In genomic region chr7:114922652-114923402, GRCh38 we compare ENCODE assay signal across 8 cellular contexts. TPM values are rescaled to one million over a fixed set of nuclear protein-coding genes. Genes with fewer than 3 reads are reported as not detected.
DNase-seq lines count a peak whose midpoint lies in the region; ATAC-seq and TF ChIP-seq lines count a peak whose summit lies in the region.

No MANE protein-coding gene starts in this region.

- no peak; the same call in 1 of the 2 replicates for TF ChIP-seq CTCF in 22Rv1 (IDR thresholded peaks at IDR 0.05)

- H3K4me1 ChIP-seq in rectal smooth muscle tissue (ENCODE audit: control insufficient read depth, insufficient read depth, low read length), result peaks cover 2% of the 10 kb centered on the region

- H3K27ac ChIP-seq in 22Rv1 (peak overlapping the region; percentile 78), rectal smooth muscle tissue (ENCODE audit: low read depth, low read length) (peak overlapping the region; percentile 79)

- intact Hi-C loops in cardiac septum (cut with DNase I), result loop anchor here (5.0 to 10.0 kb wide), 3 partner anchors 64 to 204 kb away; no protein-coding TSS in a partner anchor

- H3K9ac ChIP-seq in rectal smooth muscle tissue (ENCODE audit: low read length), result peak overlapping the region; percentile 25

- H3K4me3 ChIP-seq in rectal smooth muscle tissue (ENCODE audit: low read length), result peak overlapping the region; percentile 91

- H3K27me3 ChIP-seq in rectal smooth muscle tissue (ENCODE audit: control insufficient read depth, insufficient read depth, low read length), result no peaks in the 10 kb centered on the region

- ATAC-seq in GM18858 (IDR thresholded peaks at IDR 0.05; ENCODE audit: unreplicated experiment) (peak; percentile 16), HG03039 (IDR thresholded peaks at IDR 0.05; ENCODE audit: unreplicated experiment) (peak; percentile 29)

- H3K36me3 ChIP-seq in rectal smooth muscle tissue (ENCODE audit: control insufficient read depth, insufficient read depth, low read length), result no peaks in the 10 kb centered on the region

- DNase-seq in activated naive CD4-positive, alpha-beta T cell treated with Interleukin-2 at 50 U/mL for 16 hours, result peak; percentile 65
- DNase-seq in cardiac septum (ENCODE audit: low spot score) (peak; percentile 78), cerebellar cortex (ENCODE audit: low spot score) (no peak)

TF ChIP-seq in PFSK-1, 5 proteins besides CTCF, POLR2A, EP300 and RAD21:
- TF ChIP-seq TAF1 (IDR thresholded peaks at IDR 0.05; ENCODE audit: borderline replicate concordance, insufficient read depth, low read length), result 0 out of 2 replicates have a peak, but pooled peaks have one; percentile 48
- TF ChIP-seq REST (IDR thresholded peaks at IDR 0.05; ENCODE audit: insufficient read depth in 1 of 2, low read depth in 2 of 2, low read length in 2 of 2), result peak; percentile 1 to 12; a peak in 1 of 4 replicates
- peak; percentile 81; the same call in 1 of the 2 replicates for TF ChIP-seq SIN3A (IDR thresholded peaks at IDR 0.05; ENCODE audit: borderline replicate concordance, insufficient read depth, low read length)
- no peak for TF ChIP-seq FOXP2 (optimal IDR thresholded peaks at IDR 0.05; ENCODE audit: borderline replicate concordance, extremely low read depth, extremely low read length, insufficient read depth)
- peak; percentile 73 for TF ChIP-seq POLR2AphosphoS5 (IDR thresholded peaks at IDR 0.05; ENCODE audit: low read depth, low read length)

RNA-seq across cellular contexts. Expression of gene MDFIC, which starts 0.9 kb away (rescaled TPM):
- 53.4 TPM for polyA plus RNA-seq in PFSK-1 (2012; ENCODE audit: insufficient read length, low read depth)
- 49.8 TPM for total RNA-seq in cardiac septum
